ENCODE assay signal across 31 cellular contexts in the genomic region with DNA sequence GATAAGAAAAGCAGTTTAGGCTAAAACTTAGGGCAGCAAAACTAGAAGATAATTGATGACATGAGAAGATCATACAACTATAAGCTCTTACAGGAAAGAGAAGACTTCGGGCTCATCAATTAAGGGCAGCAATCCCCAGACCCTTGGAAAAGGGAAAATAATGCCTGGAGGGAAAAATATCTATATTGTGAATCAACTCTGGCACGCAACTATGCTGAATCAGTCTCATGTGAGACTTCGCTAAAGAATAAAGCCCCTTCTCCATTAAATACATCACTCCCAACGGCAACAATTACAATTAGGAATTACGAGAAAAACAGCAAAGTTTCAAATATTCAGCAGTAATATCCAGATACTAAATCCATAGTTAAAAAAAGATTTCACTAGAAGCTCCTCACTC.
"Had no signal": no experiment of that assay in that cellular context is flagged by ENCODE, and none has a peak within 500 bp of the region (broad histone marks: within the 10 kb centered on the region; RNA-seq: fewer than 3 reads in every experiment).

No MANE protein-coding gene starts in this region.

- H3K4me3 ChIP-seq: ascending aorta, cardiac muscle cell, MG63, Peyer's patch, SJSA1 had no signal

- H3K36me3 ChIP-seq: ascending aorta, cardiac muscle cell, MG63, Peyer's patch, SJSA1, WERI-Rb-1 had no signal

- H3K9me3 ChIP-seq: ascending aorta, MG63, Peyer's patch, SJSA1 had no signal

- H3K36me3 Mint-ChIP-seq: activated naive CD8-positive, alpha-beta T cell treated with anti-CD3 and anti-CD28 coated beads for 36 hours had no signal

- H3K27me3 ChIP-seq: ascending aorta, cardiac muscle cell, MG63, Peyer's patch, SJSA1 had no signal

- DNase-seq: activated CD4-positive, alpha-beta T cell treated with anti-CD3 and anti-CD28 coated beads, Interleukin-2, amount 10 ng/mL, durations not matched to agents 24 days and 14 days; activated CD4-positive, alpha-beta T cell treated with anti-CD3 and anti-CD28 coated beads, Interleukin-2, amount 50 U/mL, for 4 hours; activated CD8-positive, alpha-beta T cell treated with anti-CD3 and anti-CD28 coated beads for 36 hours; activated effector memory CD4-positive, alpha-beta T cell treated with anti-CD3 and anti-CD28 coated beads, Interleukin-2, amount 50 U/mL, for 16 hours; activated naive CD4-positive, alpha-beta T cell; activated naive CD4-positive, alpha-beta T cell treated with anti-CD3 and anti-CD28 coated beads, Interleukin-2, amount 50 U/mL, for 16 hours; activated naive CD8-positive, alpha-beta T cell treated with anti-CD3 and anti-CD28 coated beads for 36 hours; activated T-cell treated with anti-CD3 and anti-CD28 coated beads, Interleukin-2, amount 50 U/mL, for 1 hour; activated T-cell treated with anti-CD3 and anti-CD28 coated beads, Interleukin-2, amount 50 U/mL, for 72 hours; amygdala; Kasumi-1; KG1; MG63; NCI-H1048; NCI-H2029; NCI-H345; NCI-H524 treated with DMSO at 0.1 percent for 48 hours; PC-3; Peyer's patch; RPMI8226; SW 1271; T-helper 1 cell; T-helper 2 cell; T-helper 9 cell; WERI-Rb-1 had no signal

- H3K4me3 Mint-ChIP-seq: activated CD4-positive, alpha-beta T cell treated with anti-CD3 and anti-CD28 coated beads, Interleukin-2, amount 10 ng/mL, durations not matched to agents 24 days and 14 days; activated CD8-positive, alpha-beta T cell treated with anti-CD3 and anti-CD28 coated beads for 36 hours; activated naive CD8-positive, alpha-beta T cell treated with anti-CD3 and anti-CD28 coated beads for 36 hours; activated T-cell treated with anti-CD3 and anti-CD28 coated beads, Interleukin-2, amount 50 U/mL, for 72 hours; activated T-helper 17 cell treated with anti-CD3 and anti-CD28 coated beads, Interleukin-2, amount 50 U/mL, for 72 hours; central memory CD8-positive, alpha-beta T cell had no signal

- H3K4me1 Mint-ChIP-seq: activated CD4-positive, alpha-beta T cell treated with anti-CD3 and anti-CD28 coated beads, Interleukin-2, amount 10 ng/mL, durations not matched to agents 24 days and 14 days; activated naive CD8-positive, alpha-beta T cell treated with anti-CD3 and anti-CD28 coated beads for 36 hours; activated T-helper 17 cell treated with anti-CD3 and anti-CD28 coated beads, Interleukin-2, amount 50 U/mL, for 72 hours; central memory CD8-positive, alpha-beta T cell had no signal

- H3K9me3 Mint-ChIP-seq: activated CD4-positive, alpha-beta T cell treated with anti-CD3 and anti-CD28 coated beads, Interleukin-2, amount 10 ng/mL, durations not matched to agents 24 days and 14 days had no signal

- H3K27ac Mint-ChIP-seq: activated CD4-positive, alpha-beta T cell treated with anti-CD3 and anti-CD28 coated beads, Interleukin-2, amount 10 ng/mL, durations not matched to agents 24 days and 14 days; activated CD8-positive, alpha-beta T cell treated with anti-CD3 and anti-CD28 coated beads for 36 hours; activated naive CD8-positive, alpha-beta T cell treated with anti-CD3 and anti-CD28 coated beads for 36 hours; activated T-cell treated with anti-CD3 and anti-CD28 coated beads, Interleukin-2, amount 50 U/mL, for 72 hours; activated T-helper 17 cell treated with anti-CD3 and anti-CD28 coated beads, Interleukin-2, amount 50 U/mL, for 72 hours had no signal

- H3K27me3 Mint-ChIP-seq: activated CD4-positive, alpha-beta T cell treated with anti-CD3 and anti-CD28 coated beads, Interleukin-2, amount 10 ng/mL, durations not matched to agents 24 days and 14 days; activated CD8-positive, alpha-beta T cell treated with anti-CD3 and anti-CD28 coated beads for 36 hours; activated naive CD8-positive, alpha-beta T cell treated with anti-CD3 and anti-CD28 coated beads for 36 hours; activated T-helper 17 cell treated with anti-CD3 and anti-CD28 coated beads, Interleukin-2, amount 50 U/mL, for 72 hours; central memory CD8-positive, alpha-beta T cell had no signal

- H3K27ac ChIP-seq: ascending aorta, cardiac muscle cell, Peyer's patch, SJSA1, WERI-Rb-1 had no signal

- ATAC-seq: activated CD8-positive, alpha-beta T cell treated with anti-CD3 and anti-CD28 coated beads for 36 hours; activated T-cell treated with anti-CD3 and anti-CD28 coated beads, Interleukin-2, amount 50 U/mL, for 72 hours; activated T-helper 17 cell treated with anti-CD3 and anti-CD28 coated beads, Interleukin-2, amount 50 U/mL, for 72 hours; PC-3; SK-N-SH treated with all-trans-retinoic acid at 6 μM for 48 hours had no signal

- H3K4me1 ChIP-seq: ascending aorta, Peyer's patch, SJSA1 had no signal
